ENCODE assay signal across 1 cellular context in genomic region chr10:102419561-102420442, GRCh38.
A peak's percentile ranks its signal among the peaks of the same experiment; 100 is the strongest.
TF ChIP-seq lines count a peak whose summit lies in the region.

No MANE protein-coding gene starts in this region.

TF ChIP-seq in K562, 482 proteins besides CTCF, POLR2A, EP300 and RAD21 (continues in another document):
- TF ChIP-seq ZBTB43 (CRISPR knock-in tag; IDR thresholded peaks at IDR 0.05) (no peak), ZBTB2 (IDR thresholded peaks at IDR 0.05) (peak; percentile 89), HBP1 (CRISPR knock-in tag; IDR thresholded peaks at IDR 0.05) (no peak), POLR2AphosphoS5 (IDR thresholded peaks at IDR 0.05; ENCODE audit: control insufficient read depth, insufficient read depth, low read depth, low read length) (no peak), CREB3L1 (IDR thresholded peaks at IDR 0.05; ENCODE audit: borderline replicate concordance, low read depth) (no peak), ZNF764 (CRISPR knock-in tag; IDR thresholded peaks at IDR 0.05; ENCODE audit: low read depth) (no peak), E2F6 (IDR thresholded peaks at IDR 0.05; ENCODE audit: borderline replicate concordance in 1 of 2, extremely low read depth in 1 of 2, insufficient read depth in 1 of 2, insufficient read length in 1 of 2, low read depth in 1 of 2, low read length in 1 of 2, poor library complexity in 1 of 2, severe bottlenecking in 1 of 2) (peak in 1 of 2 experiments; percentile 32), SMARCB1 (IDR thresholded peaks at IDR 0.05; ENCODE audit: insufficient read length, low read depth) (no peak), HNRNPH1 (optimal IDR thresholded peaks at IDR 0.05; ENCODE audit: low read depth, low read length) (no peak), ZNF449 (CRISPR knock-in tag; IDR thresholded peaks at IDR 0.05) (no peak), ARID1B (IDR thresholded peaks at IDR 0.05) (no peak), TEAD2 (tag; IDR thresholded peaks at IDR 0.05) (no peak), BDP1 (IDR thresholded peaks at IDR 0.05; ENCODE audit: insufficient read depth, insufficient read length) (no peak), ZFX (CRISPR knock-in tag; IDR thresholded peaks at IDR 0.05) (no peak), GABPA (tag; conservative IDR thresholded peaks at IDR 0.05; ENCODE audit: low read depth) (0 out of 2 replicates have a peak, but pooled peaks have one; percentile 2), POLR3G (IDR thresholded peaks at IDR 0.05; ENCODE audit: extremely low read depth, insufficient read length, insufficient replicate concordance) (no peak), ZNF609 (CRISPR knock-in tag; IDR thresholded peaks at IDR 0.05; ENCODE audit: borderline replicate concordance) (0 out of 2 replicates have a peak, but pooled peaks have one; percentile 59), HES1 (IDR thresholded peaks at IDR 0.05; ENCODE audit: low read depth) (no peak), KDM2B (CRISPR knock-in tag; IDR thresholded peaks at IDR 0.05) (no peak), PYGO2 (tag; IDR thresholded peaks at IDR 0.05) (no peak), SMC3 (conservative IDR thresholded peaks at IDR 0.05; ENCODE audit: insufficient read depth, low read depth, low read length) (no peak), HMGN3 (IDR thresholded peaks at IDR 0.05; ENCODE audit: borderline replicate concordance, extremely low read depth, insufficient read length, low read depth, low read length) (peak; percentile 33), TRIM24 (IDR thresholded peaks at IDR 0.05) (no peak), GABPB1 (CRISPR knock-in tag; IDR thresholded peaks at IDR 0.05) (0 out of 2 replicates have a peak, but pooled peaks have one; percentile 10), TRIM25 (IDR thresholded peaks at IDR 0.05; ENCODE audit: borderline replicate concordance) (no peak), TAL1 (IDR thresholded peaks at IDR 0.05) (no peak)
- TF ChIP-seq, protein P1, sequence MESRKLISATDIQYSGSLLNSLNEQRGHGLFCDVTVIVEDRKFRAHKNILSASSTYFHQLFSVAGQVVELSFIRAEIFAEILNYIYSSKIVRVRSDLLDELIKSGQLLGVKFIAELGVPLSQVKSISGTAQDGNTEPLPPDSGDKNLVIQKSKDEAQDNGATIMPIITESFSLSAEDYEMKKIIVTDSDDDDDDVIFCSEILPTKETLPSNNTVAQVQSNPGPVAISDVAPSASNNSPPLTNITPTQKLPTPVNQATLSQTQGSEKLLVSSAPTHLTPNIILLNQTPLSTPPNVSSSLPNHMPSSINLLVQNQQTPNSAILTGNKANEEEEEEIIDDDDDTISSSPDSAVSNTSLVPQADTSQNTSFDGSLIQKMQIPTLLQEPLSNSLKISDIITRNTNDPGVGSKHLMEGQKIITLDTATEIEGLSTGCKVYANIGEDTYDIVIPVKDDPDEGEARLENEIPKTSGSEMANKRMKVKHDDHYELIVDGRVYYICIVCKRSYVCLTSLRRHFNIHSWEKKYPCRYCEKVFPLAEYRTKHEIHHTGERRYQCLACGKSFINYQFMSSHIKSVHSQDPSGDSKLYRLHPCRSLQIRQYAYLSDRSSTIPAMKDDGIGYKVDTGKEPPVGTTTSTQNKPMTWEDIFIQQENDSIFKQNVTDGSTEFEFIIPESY (CRISPR knock-in tag; IDR thresholded peaks at IDR 0.05) = 0 out of 2 replicates have a peak, but pooled peaks have one; percentile 23
- TF ChIP-seq, protein P2, sequence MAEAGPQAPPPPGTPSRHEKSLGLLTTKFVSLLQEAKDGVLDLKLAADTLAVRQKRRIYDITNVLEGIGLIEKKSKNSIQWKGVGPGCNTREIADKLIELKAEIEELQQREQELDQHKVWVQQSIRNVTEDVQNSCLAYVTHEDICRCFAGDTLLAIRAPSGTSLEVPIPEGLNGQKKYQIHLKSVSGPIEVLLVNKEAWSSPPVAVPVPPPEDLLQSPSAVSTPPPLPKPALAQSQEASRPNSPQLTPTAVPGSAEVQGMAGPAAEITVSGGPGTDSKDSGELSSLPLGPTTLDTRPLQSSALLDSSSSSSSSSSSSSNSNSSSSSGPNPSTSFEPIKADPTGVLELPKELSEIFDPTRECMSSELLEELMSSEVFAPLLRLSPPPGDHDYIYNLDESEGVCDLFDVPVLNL (CRISPR knock-in tag; IDR thresholded peaks at IDR 0.05; ENCODE audit: low read depth) = no peak
- TF ChIP-seq, protein P3, sequence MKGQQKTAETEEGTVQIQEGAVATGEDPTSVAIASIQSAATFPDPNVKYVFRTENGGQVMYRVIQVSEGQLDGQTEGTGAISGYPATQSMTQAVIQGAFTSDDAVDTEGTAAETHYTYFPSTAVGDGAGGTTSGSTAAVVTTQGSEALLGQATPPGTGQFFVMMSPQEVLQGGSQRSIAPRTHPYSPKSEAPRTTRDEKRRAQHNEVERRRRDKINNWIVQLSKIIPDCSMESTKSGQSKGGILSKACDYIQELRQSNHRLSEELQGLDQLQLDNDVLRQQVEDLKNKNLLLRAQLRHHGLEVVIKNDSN (CRISPR knock-in tag; IDR thresholded peaks at IDR 0.05) = no peak
- TF ChIP-seq, protein P4, sequence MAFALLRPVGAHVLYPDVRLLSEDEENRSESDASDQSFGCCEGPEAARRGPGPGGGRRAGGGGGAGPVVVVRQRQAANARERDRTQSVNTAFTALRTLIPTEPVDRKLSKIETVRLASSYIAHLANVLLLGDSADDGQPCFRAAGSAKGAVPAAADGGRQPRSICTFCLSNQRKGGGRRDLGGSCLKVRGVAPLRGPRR (CRISPR knock-in tag; IDR thresholded peaks at IDR 0.05) = no peak
- TF ChIP-seq, protein P5, sequence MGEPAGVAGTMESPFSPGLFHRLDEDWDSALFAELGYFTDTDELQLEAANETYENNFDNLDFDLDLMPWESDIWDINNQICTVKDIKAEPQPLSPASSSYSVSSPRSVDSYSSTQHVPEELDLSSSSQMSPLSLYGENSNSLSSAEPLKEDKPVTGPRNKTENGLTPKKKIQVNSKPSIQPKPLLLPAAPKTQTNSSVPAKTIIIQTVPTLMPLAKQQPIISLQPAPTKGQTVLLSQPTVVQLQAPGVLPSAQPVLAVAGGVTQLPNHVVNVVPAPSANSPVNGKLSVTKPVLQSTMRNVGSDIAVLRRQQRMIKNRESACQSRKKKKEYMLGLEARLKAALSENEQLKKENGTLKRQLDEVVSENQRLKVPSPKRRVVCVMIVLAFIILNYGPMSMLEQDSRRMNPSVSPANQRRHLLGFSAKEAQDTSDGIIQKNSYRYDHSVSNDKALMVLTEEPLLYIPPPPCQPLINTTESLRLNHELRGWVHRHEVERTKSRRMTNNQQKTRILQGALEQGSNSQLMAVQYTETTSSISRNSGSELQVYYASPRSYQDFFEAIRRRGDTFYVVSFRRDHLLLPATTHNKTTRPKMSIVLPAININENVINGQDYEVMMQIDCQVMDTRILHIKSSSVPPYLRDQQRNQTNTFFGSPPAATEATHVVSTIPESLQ (CRISPR knock-in tag; IDR thresholded peaks at IDR 0.05) = 0 out of 2 replicates have a peak, but pooled peaks have one; percentile 24
